In the genomic region with DNA sequence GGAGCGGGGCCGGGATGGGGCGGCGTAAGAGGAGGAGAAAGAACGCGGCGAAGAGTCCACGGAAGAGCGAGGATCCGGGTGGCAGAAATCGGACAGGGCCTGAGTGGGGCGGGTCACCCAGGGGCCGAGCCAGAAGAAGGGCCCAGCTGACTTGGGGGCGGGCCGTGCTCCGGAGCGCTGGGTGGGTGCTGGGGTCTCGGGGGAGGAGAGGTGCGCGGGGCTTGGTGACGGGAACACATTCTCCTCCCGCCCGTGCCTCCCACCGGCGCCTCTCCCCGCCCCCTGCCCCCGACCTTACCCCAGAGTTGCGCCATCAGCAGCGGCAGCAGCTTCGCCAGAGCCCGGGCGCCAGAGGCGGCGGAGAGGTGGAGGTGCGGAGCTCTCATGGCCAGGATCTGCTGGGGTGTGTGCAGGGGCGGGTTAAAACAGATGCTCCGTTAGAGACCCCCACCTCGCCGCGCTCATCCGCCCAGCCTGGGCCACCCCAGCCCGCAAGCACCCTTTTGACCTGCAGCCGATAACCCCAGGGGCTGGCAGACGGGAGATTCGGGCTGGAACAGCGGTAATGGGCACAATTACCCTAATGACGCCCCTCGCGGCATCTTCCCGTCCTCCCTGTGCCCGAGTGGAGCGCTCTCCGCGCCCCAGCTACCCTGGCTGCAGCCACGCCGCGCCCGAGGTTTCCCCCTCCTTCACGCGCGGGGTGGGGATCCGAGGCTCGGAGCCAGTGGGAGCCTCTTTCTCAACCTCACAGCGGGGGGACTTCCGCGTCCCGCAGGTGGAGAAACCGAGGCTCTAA, we compare ENCODE assay signal across 9 cellular contexts. TPM values are rescaled to one million over a fixed set of nuclear protein-coding genes. Genes with fewer than 3 reads are reported as not detected.
DNase-seq lines count a peak whose midpoint lies in the region; ATAC-seq, FAIRE-seq and TF ChIP-seq lines count a peak whose summit lies in the region.
"Had no signal": no experiment of that assay in that cellular context is flagged by ENCODE, and none has a peak within 500 bp of the region (broad histone marks: within the 10 kb centered on the region; RNA-seq: fewer than 3 reads in every experiment).

No MANE protein-coding gene starts in this region.

- CTCF ChIA-PET in activated CD8-positive, alpha-beta memory T cell treated with anti-CD3 and anti-CD28 coated beads, Interleukin-2, amount 10 ng/mL, durations not matched to agents 7 days and 5 days (lab: Charles Lee) = interaction anchor here (4.3 kb wide), 1 partner anchor 77 kb away, joined by 19 read pairs; no protein-coding TSS in a partner anchor
- CTCF ChIA-PET in K562 (lab: Yijun Ruan, JAX; ENCODE audit: low intra/inter-chr PET ratio) = interaction anchor here (0.7 to 4.4 kb wide), 2 partner anchors 77 to 124 kb away, joined by 4 to 35 read pairs; no protein-coding TSS in a partner anchor

- no peak for TF ChIP-seq POLR2A in K562 (conservative IDR thresholded peaks at IDR 0.05)

- H3K27me3 Mint-ChIP-seq in activated CD8-positive, alpha-beta memory T cell treated with anti-CD3 and anti-CD28 coated beads, Interleukin-2, amount 10 ng/mL, durations not matched to agents 7 days and 5 days = peaks cover 51% of the 10 kb centered on the region

- BruUV-seq in K562 (replicated peaks; lab: Mats Ljungman, UMichigan) = no TSS peak

- H3K4me2 ChIP-seq in K562 (ENCODE audit: insufficient read depth, low read length) = no peak overlapping the region

- H3K79me2 ChIP-seq in K562 (ENCODE audit: control insufficient read depth, insufficient read depth, low read length) = no peaks in the 10 kb centered on the region

- no peak for TF ChIP-seq EP300 in K562 (IDR thresholded peaks at IDR 0.05; ENCODE audit: low read length)

- H3K4me1 Mint-ChIP-seq in activated CD8-positive, alpha-beta memory T cell treated with anti-CD3 and anti-CD28 coated beads, Interleukin-2, amount 10 ng/mL, durations not matched to agents 7 days and 5 days = peaks cover 19% of the 10 kb centered on the region

- peak overlapping the region; percentile 17 for H3K4me3 Mint-ChIP-seq in activated CD8-positive, alpha-beta memory T cell treated with anti-CD3 and anti-CD28 coated beads, Interleukin-2, amount 10 ng/mL, durations not matched to agents 7 days and 5 days

- TF ChIP-seq CTCF in K562 (IDR thresholded peaks at IDR 0.05 in 2 of 3, conservative IDR thresholded peaks at IDR 0.05 in 1 of 3; ENCODE audit: insufficient read depth in 2 of 3, low read depth in 1 of 3, low read length in 3 of 3) (no peak), kidney epithelial cell (IDR thresholded peaks at IDR 0.05; ENCODE audit: insufficient read depth, low read length, poor library complexity, severe bottlenecking) (no peak)

- H3K9me1 ChIP-seq in K562 (ENCODE audit: control insufficient read depth, insufficient read depth, low read length) = no peaks in the 10 kb centered on the region

- no peak for FAIRE-seq in K562 (lab: Jason Lieb, UNC)

- H3K27ac ChIP-seq in K562 (ENCODE audit: extremely low read depth, low read depth, low read length) (no peak overlapping the region), thymus (ENCODE audit: low read depth) (peak overlapping the region; percentile 68)

- no peak overlapping the region for H2AFZ ChIP-seq in K562 (ENCODE audit: low read depth, low read length)

- 0 out of 2 replicates have a peak, but pooled peaks cover 10% of the 10 kb centered on the region for H4K20me1 ChIP-seq in K562 (replicated peaks; ENCODE audit: control insufficient read depth, insufficient read depth, low read length)

- TF ChIP-seq RAD21 in K562 (CRISPR knock-in tag; conservative IDR thresholded peaks at IDR 0.05 in 1 of 2, IDR thresholded peaks at IDR 0.05 in 1 of 2) = no peak

- DNase-seq in activated CD8-positive, alpha-beta memory T cell treated with anti-CD3 and anti-CD28 coated beads, Interleukin-2, amount 10 ng/mL, durations not matched to agents 7 days and 5 days = no peak
- no peak for DNase-seq in activated CD8-positive, alpha-beta memory T cell treated with anti-CD3 and anti-CD28 coated beads, Interleukin-2, amount 50 U/mL, for 4 hours
- DNase-seq in K562 (ENCODE audit: extremely low read depth in 1 of 4, low spot score in 3 of 4) (peak in 1 of 4 experiments; percentile 29), kidney epithelial cell (ENCODE audit: low read depth) (no peak), NAMALWA (ENCODE audit: low spot score) (no peak)
- DNase-seq in effector CD8-positive, alpha-beta T cell (lab: John Stamatoyannopoulos, UW) = no peak

- no peak for ATAC-seq in activated CD8-positive, alpha-beta memory T cell treated with anti-CD3 and anti-CD28 coated beads, Interleukin-2, amount 10 ng/mL, durations not matched to agents 7 days and 5 days
- no peak for ATAC-seq in K562
- no peak for ATAC-seq in HG02981 (IDR thresholded peaks at IDR 0.05; ENCODE audit: unreplicated experiment)

- in situ Hi-C loops in K562 (cut with MboI) = no loop called here

- no peak overlapping the region for H3K27ac Mint-ChIP-seq in activated CD8-positive, alpha-beta memory T cell treated with anti-CD3 and anti-CD28 coated beads, Interleukin-2, amount 10 ng/mL, durations not matched to agents 7 days and 5 days

- no peaks in the 10 kb centered on the region for H3K9me3 Mint-ChIP-seq in activated CD8-positive, alpha-beta memory T cell treated with anti-CD3 and anti-CD28 coated beads, Interleukin-2, amount 10 ng/mL, durations not matched to agents 7 days and 5 days (ENCODE audit: low read depth)

- H3K9me3 ChIP-seq in K562 (replicated peaks; ENCODE audit: control insufficient read depth, insufficient read depth, low read depth, low read length) (no peaks in the 10 kb centered on the region), thymus (ENCODE audit: control insufficient read depth) (no peaks in the 10 kb centered on the region)

- peaks cover 3% of the 10 kb centered on the region for H3K36me3 Mint-ChIP-seq in activated CD8-positive, alpha-beta memory T cell treated with anti-CD3 and anti-CD28 coated beads, Interleukin-2, amount 10 ng/mL, durations not matched to agents 7 days and 5 days

- H3K27me3 ChIP-seq in K562 (ENCODE audit: control insufficient read depth in 2 of 2, insufficient read depth in 2 of 2, low read length in 2 of 2) (peaks cover 13 to 44% of the 10 kb centered on the region in 2 experiments), kidney epithelial cell (ENCODE audit: control insufficient read depth, insufficient read depth, low read length) (peaks cover 36% of the 10 kb centered on the region), thymus (ENCODE audit: control insufficient read depth, insufficient read depth) (peaks cover 30% of the 10 kb centered on the region)

- H3K4me3 ChIP-seq in K562 (no peak overlapping the region), kidney epithelial cell (ENCODE audit: low read depth, low read length) (peak overlapping the region; percentile 5), thymus (ENCODE audit: low read length) (no peak overlapping the region)

- intact Hi-C loops in K562 (cut with micrococcal nuclease) = no loop called here

- H3K9ac ChIP-seq in K562 (ENCODE audit: insufficient read depth in 1 of 2, low read depth in 2 of 2, low read length in 2 of 2) = no peak overlapping the region

- H3K36me3 ChIP-seq in K562 (ENCODE audit: control insufficient read depth, insufficient read depth, low read length) (no peaks in the 10 kb centered on the region), kidney epithelial cell (ENCODE audit: control insufficient read depth, insufficient read depth, low read length) (no peaks in the 10 kb centered on the region), thymus (ENCODE audit: control insufficient read depth, insufficient read depth) (no peaks in the 10 kb centered on the region)

- H3K4me1 ChIP-seq in K562 (replicated peaks in 1 of 2; ENCODE audit: control insufficient read depth in 2 of 2, insufficient read depth in 2 of 2, low read length in 2 of 2) = peaks cover 4 to 28% of the 10 kb centered on the region in 2 experiments
- no peaks in the 10 kb centered on the region for H3K4me1 ChIP-seq in thymus (ENCODE audit: control insufficient read depth, insufficient read depth, low read length)

- POLR2A ChIA-PET in K562 (lab: Yijun Ruan, JAX) = no interaction called here

- 12% methylated on average over 43 of the region's 68 CpGs for WGBS in K562 (ENCODE audit: insufficient coverage, low coverage, missing lambda C conversion rate)
- 4% methylated on average over 68 of the region's 68 CpGs for WGBS in thymus

RNA-seq across cellular contexts. Expression of a gene that starts 0.6 kb away (rescaled TPM):
- not detected for total RNA-seq in activated CD8-positive, alpha-beta memory T cell treated with anti-CD3 and anti-CD28 coated beads, Interleukin-2, amount 10 ng/mL, durations not matched to agents 7 days and 5 days
- total RNA-seq in K562 (2011; cell fraction: chromatin; rRNA removed; ENCODE audit: low replicate concordance) = not detected in 2 replicates
- total RNA-seq in K562 (2011; cell fraction: nucleolus; rRNA removed) = not detected in 2 replicates
- total RNA-seq in K562 (2011; cell fraction: nucleoplasm; rRNA removed) = 0.46 TPM in 1 of 2 replicates, not detected in the other
- total RNA-seq in K562 (2014; rRNA removed) (not detected in 2 replicates), K562 (2014; rRNA removed; fragmentation: Illumina TruSeq; extraction: Trizol) (not detected in 2 replicates), K562 (2015; rRNA removed; fragmentation: Illumina TruSeq; extraction: Trizol) (not detected in 2 replicates), K562 (2021) (0.11 TPM in 1 of 2 replicates, not detected in the other), kidney epithelial cell (6.7 and 9.0 TPM in 2 replicates)
- polyA plus RNA-seq in K562 (2011; rRNA removed) (not detected in 2 replicates), K562 (2014; fragmentation: Illumina TruSeq; extraction: Trizol) (not detected in 2 replicates), K562 (2014; fragmentation: Nextera tagmentation; extraction: Ambion mirVana) (not detected), K562 (2014; rRNA removed) (not detected in 2 replicates), thymus (7.2 TPM)
- 0.18 TPM in 1 of 2 replicates, not detected in the other for polyA plus RNA-seq in K562 (2011; cell fraction: cytosol; rRNA removed)
- polyA plus RNA-seq in K562 (2011; cell fraction: nucleus; rRNA removed) = not detected in 2 replicates
- 0.03 and 0.08 TPM in 2 replicates for polyA plus RNA-seq in K562 (2012)
- not detected in 2 replicates for polyA minus RNA-seq in K562 (2011; rRNA and poly(A)+ RNA removed)
- polyA minus RNA-seq in K562 (2011; cell fraction: cytosol; rRNA and poly(A)+ RNA removed) = not detected in 2 replicates
- polyA minus RNA-seq in K562 (2011; cell fraction: nucleus; rRNA and poly(A)+ RNA removed) = not detected in 2 replicates
- total RNA-seq: fibroblast of villous mesenchyme had no signal

RNA-seq across cellular contexts. Expression of a gene that starts 7.5 kb away (rescaled TPM):
- not detected for total RNA-seq in activated CD8-positive, alpha-beta memory T cell treated with anti-CD3 and anti-CD28 coated beads, Interleukin-2, amount 10 ng/mL, durations not matched to agents 7 days and 5 days
- not detected in 2 replicates for total RNA-seq in K562 (2011; cell fraction: chromatin; rRNA removed; ENCODE audit: low replicate concordance)
- not detected in 2 replicates for total RNA-seq in K562 (2011; cell fraction: nucleolus; rRNA removed)
- total RNA-seq in K562 (2011; cell fraction: nucleoplasm; rRNA removed) = not detected in 2 replicates
- total RNA-seq in K562 (2014; rRNA removed) (not detected in 2 replicates), K562 (2014; rRNA removed; fragmentation: Illumina TruSeq; extraction: Trizol) (not detected in 2 replicates), K562 (2015; rRNA removed; fragmentation: Illumina TruSeq; extraction: Trizol) (not detected in 2 replicates), K562 (2021) (not detected in 2 replicates), kidney epithelial cell (not detected in 2 replicates)
- polyA plus RNA-seq in K562 (2011; rRNA removed) (not detected in 2 replicates), K562 (2014; fragmentation: Illumina TruSeq; extraction: Trizol) (not detected in 2 replicates), K562 (2014; fragmentation: Nextera tagmentation; extraction: Ambion mirVana) (not detected), K562 (2014; rRNA removed) (not detected in 2 replicates), thymus (17.2 TPM)
- not detected in 2 replicates for polyA plus RNA-seq in K562 (2011; cell fraction: cytosol; rRNA removed)
- polyA plus RNA-seq in K562 (2011; cell fraction: nucleus; rRNA removed) = not detected in 2 replicates
- not detected in 2 replicates for polyA plus RNA-seq in K562 (2012)
- not detected in 2 replicates for polyA minus RNA-seq in K562 (2011; rRNA and poly(A)+ RNA removed)
- not detected in 2 replicates for polyA minus RNA-seq in K562 (2011; cell fraction: cytosol; rRNA and poly(A)+ RNA removed)
- not detected in 2 replicates for polyA minus RNA-seq in K562 (2011; cell fraction: nucleus; rRNA and poly(A)+ RNA removed)
- total RNA-seq: fibroblast of villous mesenchyme had no signal

RNA-seq across cellular contexts. Expression of a gene that starts 15.9 kb away (rescaled TPM):
- not detected for total RNA-seq in activated CD8-positive, alpha-beta memory T cell treated with anti-CD3 and anti-CD28 coated beads, Interleukin-2, amount 10 ng/mL, durations not matched to agents 7 days and 5 days
- total RNA-seq in K562 (2011; cell fraction: chromatin; rRNA removed; ENCODE audit: low replicate concordance) = not detected in 2 replicates
- not detected in 2 replicates for total RNA-seq in K562 (2011; cell fraction: nucleolus; rRNA removed)
- not detected in 2 replicates for total RNA-seq in K562 (2011; cell fraction: nucleoplasm; rRNA removed)
- total RNA-seq in K562 (2014; rRNA removed) (not detected in 2 replicates), K562 (2014; rRNA removed; fragmentation: Illumina TruSeq; extraction: Trizol) (not detected in 2 replicates), K562 (2015; rRNA removed; fragmentation: Illumina TruSeq; extraction: Trizol) (not detected in 2 replicates), K562 (2021) (not detected in 2 replicates), kidney epithelial cell (not detected in 2 replicates)
- polyA plus RNA-seq in K562 (2011; rRNA removed) (not detected in 2 replicates), K562 (2014; fragmentation: Illumina TruSeq; extraction: Trizol) (not detected in 2 replicates), K562 (2014; fragmentation: Nextera tagmentation; extraction: Ambion mirVana) (not detected), K562 (2014; rRNA removed) (not detected in 2 replicates), thymus (3.0 TPM)
- polyA plus RNA-seq in K562 (2011; cell fraction: cytosol; rRNA removed) = not detected in 2 replicates
- polyA plus RNA-seq in K562 (2011; cell fraction: nucleus; rRNA removed) = not detected in 2 replicates
- polyA plus RNA-seq in K562 (2012) = not detected in 2 replicates
- not detected in 2 replicates for polyA minus RNA-seq in K562 (2011; rRNA and poly(A)+ RNA removed)
- not detected in 2 replicates for polyA minus RNA-seq in K562 (2011; cell fraction: cytosol; rRNA and poly(A)+ RNA removed)
- polyA minus RNA-seq in K562 (2011; cell fraction: nucleus; rRNA and poly(A)+ RNA removed) = not detected in 2 replicates
- total RNA-seq: fibroblast of villous mesenchyme had no signal

RNA-seq across cellular contexts. Expression of a gene that starts 17.5 kb away (rescaled TPM):
- not detected for total RNA-seq in activated CD8-positive, alpha-beta memory T cell treated with anti-CD3 and anti-CD28 coated beads, Interleukin-2, amount 10 ng/mL, durations not matched to agents 7 days and 5 days
- total RNA-seq in K562 (2011; cell fraction: chromatin; rRNA removed; ENCODE audit: low replicate concordance) = 0.93 TPM in 1 of 2 replicates, not detected in the other
- 0.66 and 2.2 TPM in 2 replicates for total RNA-seq in K562 (2011; cell fraction: nucleolus; rRNA removed)
- 1.2 and 3.7 TPM in 2 replicates for total RNA-seq in K562 (2011; cell fraction: nucleoplasm; rRNA removed)
- total RNA-seq in K562 (2014; rRNA removed) (0.45 TPM in 1 of 2 replicates, not detected in the other), K562 (2014; rRNA removed; fragmentation: Illumina TruSeq; extraction: Trizol) (0.40 TPM in 1 of 2 replicates, not detected in the other), K562 (2015; rRNA removed; fragmentation: Illumina TruSeq; extraction: Trizol) (0.41 and 0.76 TPM in 2 replicates), K562 (2021) (1.4 TPM in 2 replicates), kidney epithelial cell (3.1 and 7.1 TPM in 2 replicates)
- polyA plus RNA-seq in K562 (2011; rRNA removed) (0.62 and 0.79 TPM in 2 replicates), K562 (2014; fragmentation: Illumina TruSeq; extraction: Trizol) (0.44 and 0.49 TPM in 2 replicates), K562 (2014; fragmentation: Nextera tagmentation; extraction: Ambion mirVana) (1 to 10 TPM in 1 of 2 experiments, under 1 TPM in 1; 0.37 to 1.7 TPM), K562 (2014; rRNA removed) (1.1 and 1.4 TPM in 2 replicates), thymus (11.0 TPM)
- polyA plus RNA-seq in K562 (2011; cell fraction: cytosol; rRNA removed) = 0.65 and 1.9 TPM in 2 replicates
- 0.72 and 2.0 TPM in 2 replicates for polyA plus RNA-seq in K562 (2011; cell fraction: nucleus; rRNA removed)
- 1.6 and 3.0 TPM in 2 replicates for polyA plus RNA-seq in K562 (2012)
- not detected in 2 replicates for polyA minus RNA-seq in K562 (2011; rRNA and poly(A)+ RNA removed)
- polyA minus RNA-seq in K562 (2011; cell fraction: cytosol; rRNA and poly(A)+ RNA removed) = not detected in 2 replicates
- polyA minus RNA-seq in K562 (2011; cell fraction: nucleus; rRNA and poly(A)+ RNA removed) = 0.67 TPM in 1 of 2 replicates, not detected in the other
- total RNA-seq: fibroblast of villous mesenchyme had no signal

RNA-seq across cellular contexts. Expression of a gene that starts 35.2 kb away (rescaled TPM):
- total RNA-seq in activated CD8-positive, alpha-beta memory T cell treated with anti-CD3 and anti-CD28 coated beads, Interleukin-2, amount 10 ng/mL, durations not matched to agents 7 days and 5 days = not detected
- not detected in 2 replicates for total RNA-seq in K562 (2011; cell fraction: chromatin; rRNA removed; ENCODE audit: low replicate concordance)
- not detected in 2 replicates for total RNA-seq in K562 (2011; cell fraction: nucleolus; rRNA removed)
- not detected in 2 replicates for total RNA-seq in K562 (2011; cell fraction: nucleoplasm; rRNA removed)
- total RNA-seq in K562 (2014; rRNA removed) = not detected in 2 replicates
- not detected in 2 replicates for total RNA-seq in K562 (2014; rRNA removed; fragmentation: Illumina TruSeq; extraction: Trizol)
- not detected in 2 replicates for total RNA-seq in K562 (2015; rRNA removed; fragmentation: Illumina TruSeq; extraction: Trizol)
- not detected in 2 replicates for total RNA-seq in K562 (2021)
- polyA plus RNA-seq in K562 (2011; rRNA removed) = not detected in 2 replicates
- polyA plus RNA-seq in K562 (2011; cell fraction: cytosol; rRNA removed) = 0.06 TPM in 1 of 2 replicates, not detected in the other
- polyA plus RNA-seq in K562 (2011; cell fraction: nucleus; rRNA removed) = not detected in 2 replicates
- polyA plus RNA-seq in K562 (2012) = 0.08 TPM in 1 of 2 replicates, not detected in the other
- polyA plus RNA-seq in K562 (2014; fragmentation: Illumina TruSeq; extraction: Trizol) = not detected in 2 replicates
- under 1 TPM in 1 of 2 experiments, not detected in 1; 0.03 TPM for polyA plus RNA-seq in K562 (2014; fragmentation: Nextera tagmentation; extraction: Ambion mirVana)
- not detected in 2 replicates for polyA plus RNA-seq in K562 (2014; rRNA removed)
- polyA minus RNA-seq in K562 (2011; rRNA and poly(A)+ RNA removed) = not detected in 2 replicates
- polyA minus RNA-seq in K562 (2011; cell fraction: cytosol; rRNA and poly(A)+ RNA removed) = not detected in 2 replicates
- not detected in 2 replicates for polyA minus RNA-seq in K562 (2011; cell fraction: nucleus; rRNA and poly(A)+ RNA removed)
- 18.7 and 18.8 TPM in 2 replicates for total RNA-seq in kidney epithelial cell
- 5.0 TPM for polyA plus RNA-seq in thymus
- total RNA-seq: fibroblast of villous mesenchyme had no signal
